Comparison of ENCODE assay signal across 26 cellular contexts in the genomic region with DNA sequence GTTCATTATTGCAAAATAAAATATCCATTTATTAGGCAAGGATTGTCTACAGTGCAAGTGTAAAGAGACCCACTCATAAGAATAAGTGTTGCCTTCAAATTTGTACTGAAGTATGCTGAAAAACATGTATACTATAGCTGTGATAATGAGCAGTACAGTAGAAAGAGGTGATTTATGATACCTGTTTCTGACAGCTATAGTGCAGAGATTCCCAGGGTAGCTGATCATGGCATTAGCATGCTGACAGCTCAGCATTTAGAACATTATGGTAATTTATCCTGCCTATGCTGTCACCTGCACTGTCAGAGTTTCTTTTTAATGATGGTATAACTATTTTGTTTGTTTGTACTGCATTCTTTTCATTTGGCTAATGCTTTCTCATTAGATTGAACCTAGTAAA.
"Had no signal": no experiment of that assay in that cellular context is flagged by ENCODE, and none has a peak within 500 bp of the region (broad histone marks: within the 10 kb centered on the region; RNA-seq: fewer than 3 reads in every experiment).

No MANE protein-coding gene starts in this region.

- DNase-seq: activated CD4-positive, alpha-beta T cell treated with anti-CD3 and anti-CD28 coated beads for 4 hours; activated CD4-positive, alpha-beta T cell treated with anti-CD3 and anti-CD28 coated beads, Interleukin-2, amount 50 U/mL, for 48 hours; activated CD4-positive, CD25-positive, alpha-beta regulatory T cell; activated CD8-positive, alpha-beta memory T cell treated with anti-CD3 and anti-CD28 coated beads, Interleukin-2, amount 50 U/mL, for 48 hours; activated naive CD4-positive, alpha-beta T cell; activated T-cell treated with anti-CD3 and anti-CD28 coated beads, Interleukin-2, amount 50 U/mL, for 4 hours; adrenal gland; colonic mucosa; dorsolateral prefrontal cortex; effector memory CD8-positive, alpha-beta T cell; gastrocnemius medialis; hypothalamus; left ventricle myocardium inferior; naive thymus-derived CD8-positive, alpha-beta T cell; stimulated activated CD4-positive, alpha-beta T cell treated with anti-CD3 and anti-CD28 coated beads, Interleukin-4, amount 100 ng/mL, for 1 hour; stimulated activated naive CD4-positive, alpha-beta T cell; testis; trophoblast cell; uterus had no signal

- ATAC-seq: activated T-cell treated with anti-CD3 and anti-CD28 coated beads, Interleukin-2, amount 50 U/mL, for 4 hours; effector memory CD8-positive, alpha-beta T cell; gastrocnemius medialis; naive thymus-derived CD8-positive, alpha-beta T cell had no signal

- H3K4me1 ChIP-seq: adrenal gland, colonic mucosa, esophagus muscularis mucosa, gastrocnemius medialis, testis, uterus had no signal

- H3K27me3 Mint-ChIP-seq: activated naive CD8-positive, alpha-beta T cell; effector memory CD8-positive, alpha-beta T cell; progenitor cell of endocrine pancreas had no signal

- H3K4me3 ChIP-seq: adrenal gland, colonic mucosa, dorsolateral prefrontal cortex, esophagus muscularis mucosa, gastrocnemius medialis, left ventricle myocardium inferior, testis, uterus had no signal

- H3K4me3 Mint-ChIP-seq: activated naive CD8-positive, alpha-beta T cell; activated T-cell treated with anti-CD3 and anti-CD28 coated beads, Interleukin-2, amount 50 U/mL, for 4 hours; effector memory CD8-positive, alpha-beta T cell; mesothelial cell of epicardium; naive thymus-derived CD8-positive, alpha-beta T cell had no signal

- H3K36me3 ChIP-seq: adrenal gland, colonic mucosa, esophagus muscularis mucosa, gastrocnemius medialis, left ventricle myocardium inferior, uterus had no signal

- H3K27ac ChIP-seq: adrenal gland, colonic mucosa, dorsolateral prefrontal cortex, esophagus muscularis mucosa, gastrocnemius medialis, left ventricle myocardium inferior, testis, uterus had no signal

- FAIRE-seq: bronchial epithelial cell, endothelial cell of umbilical vein had no signal

- H3K4me1 Mint-ChIP-seq: mesothelial cell of epicardium; naive thymus-derived CD8-positive, alpha-beta T cell had no signal

- H3K27me3 ChIP-seq: adrenal gland, colonic mucosa, esophagus muscularis mucosa, gastrocnemius medialis, testis, uterus had no signal

- H3K9me3 Mint-ChIP-seq: activated T-cell treated with anti-CD3 and anti-CD28 coated beads, Interleukin-2, amount 50 U/mL, for 4 hours; activated T-helper 2 cell treated with anti-CD3 and anti-CD28 coated beads, Interferon-gamma antibody, Interleukin-2, Interleukin-4, amounts not matched to agents 10 μg/mL and 5 μg/mL and 100 μg/mL, durations not matched to agents 14 hours and 24 hours and 36 hours; effector memory CD8-positive, alpha-beta T cell; naive thymus-derived CD8-positive, alpha-beta T cell had no signal

- H3K27ac Mint-ChIP-seq: activated naive CD8-positive, alpha-beta T cell; activated T-helper 2 cell treated with anti-CD3 and anti-CD28 coated beads, Interferon-gamma antibody, Interleukin-2, Interleukin-4, amounts not matched to agents 10 μg/mL and 5 μg/mL and 100 μg/mL, durations not matched to agents 14 hours and 24 hours and 36 hours; effector memory CD8-positive, alpha-beta T cell; mesothelial cell of epicardium; naive thymus-derived CD8-positive, alpha-beta T cell; progenitor cell of endocrine pancreas had no signal

- H3K36me3 Mint-ChIP-seq: activated naive CD8-positive, alpha-beta T cell; naive thymus-derived CD8-positive, alpha-beta T cell had no signal

- H3K9me3 ChIP-seq: adrenal gland, colonic mucosa, esophagus muscularis mucosa, gastrocnemius medialis, left ventricle myocardium inferior, testis, uterus had no signal
